1 cellular context compared by ENCODE assay signal in genomic region chr1:92327794-92328193, GRCh38.
TF ChIP-seq lines count a peak whose summit lies in the region.

No MANE protein-coding gene starts in this region.

TF ChIP-seq in HEK293, 187 proteins besides CTCF, POLR2A, EP300 and RAD21 (continued from another document):
- no peak for TF ChIP-seq ZNF37A (tag by site-specific recombination; IDR thresholded peaks at IDR 0.05)
